ENCODE assay signal across 8 cellular contexts in the genomic region with DNA sequence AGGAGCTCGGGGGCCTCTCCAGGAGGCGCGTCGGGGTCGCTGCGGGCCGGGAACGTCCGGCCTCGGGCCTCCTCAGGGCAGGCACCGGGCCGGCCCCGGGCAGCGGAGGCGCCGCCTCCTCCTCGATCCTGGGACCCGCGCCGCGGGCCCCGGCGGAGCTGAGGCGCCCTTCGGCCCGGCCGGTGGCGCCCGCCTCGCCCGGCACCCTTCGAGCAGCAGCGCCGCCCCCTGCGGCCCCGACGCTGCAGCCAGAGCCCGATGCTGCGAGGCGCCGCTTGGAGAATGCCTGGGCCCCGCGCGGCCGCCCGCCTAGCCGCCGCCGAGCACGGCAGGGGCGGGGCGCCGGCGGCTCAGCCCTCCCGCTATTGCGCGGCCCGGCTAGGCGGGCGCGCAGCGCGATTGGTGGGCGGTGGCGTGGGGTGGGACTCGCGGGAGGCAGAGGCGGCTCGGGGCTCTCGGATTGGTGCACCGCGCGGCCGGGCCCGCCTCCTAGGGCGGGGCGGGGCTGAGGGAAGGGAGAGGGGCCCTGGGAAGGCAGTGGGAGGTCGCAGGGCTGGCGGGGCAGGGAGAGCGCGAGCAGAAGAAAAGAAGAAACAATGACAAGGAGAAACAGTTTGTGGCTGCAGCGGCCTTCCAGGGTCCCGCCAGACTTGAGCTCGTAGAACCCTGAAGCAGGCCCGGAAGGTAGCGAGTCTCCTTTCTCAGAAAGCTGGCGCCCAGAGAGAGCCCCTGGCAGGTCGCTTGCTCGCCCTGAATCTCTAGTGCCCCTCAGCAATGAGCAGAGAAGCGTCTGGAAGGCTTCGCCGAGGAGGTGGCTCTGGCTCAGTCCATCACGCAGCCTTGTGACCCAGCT. TPM values are rescaled to one million over a fixed set of nuclear protein-coding genes. Genes with fewer than 3 reads are reported as not detected.
DNase-seq lines count a peak whose midpoint lies in the region; ATAC-seq and TF ChIP-seq lines count a peak whose summit lies in the region.

Gene EEIG1 (minus strand): TSS at position 284 of the 853 bp plus-strand sequence. CDS start 852 bp downstream, outside the sequence.

- H3K4me3 ChIP-seq in HUES64 (ENCODE audit: low read length) (peak within 1 kb of the TSS; percentile 76), OCI-LY1 (ENCODE audit: low read depth, low read length, poor library complexity, severe bottlenecking) (peak within 1 kb of the TSS; percentile 83), endodermal cell (ENCODE audit: low read length) (peak within 1 kb of the TSS; percentile 95)

- no peaks in the 10 kb centered on the region for H3K9me3 ChIP-seq in HUES64 (ENCODE audit: insufficient read depth, low read depth, low read length)
- no peaks in the 10 kb centered on the region for H3K9me3 ChIP-seq in OCI-LY1 (ENCODE audit: low read length)
- H3K9me3 ChIP-seq in endodermal cell (ENCODE audit: control insufficient read depth, low read length), result no peaks in the 10 kb centered on the region

- peaks cover 42% of the 10 kb centered on the region for H3K79me2 ChIP-seq in OCI-LY1 (ENCODE audit: insufficient read depth, low read length)

- H3K4me2 ChIP-seq in OCI-LY1 (ENCODE audit: low read length), result peak within 1 kb of the TSS; percentile 96

- no peaks in the 10 kb centered on the region for H3F3A ChIP-seq in OCI-LY1 (ENCODE audit: insufficient read depth, low read length)

- CTCF ChIA-PET in Calu3 (lab: Charles Lee), result interaction anchor here (0.5 to 1.0 kb wide), 2 partner anchors 15 to 525 kb away, joined by 4 to 7 read pairs; no protein-coding TSS in a partner anchor

- H3K27ac Mint-ChIP-seq in Calu3 (ENCODE audit: unreplicated experiment), result peak within 1 kb of the TSS; percentile 81
- peak within 1 kb of the TSS; percentile 99 for H3K27ac Mint-ChIP-seq in endodermal cell
- peak within 1 kb of the TSS; percentile 97 for H3K27ac Mint-ChIP-seq in mesothelial cell of epicardium

- no peaks in the 10 kb centered on the region for H4K20me1 ChIP-seq in OCI-LY1 (ENCODE audit: insufficient read depth, low read length)

- TSS peak; percentile 86 for BruUV-seq in Calu3 (replicated peaks; lab: Mats Ljungman, UMichigan)

- TF ChIP-seq CTCF in Calu3 (IDR thresholded peaks at IDR 0.05; ENCODE audit: unreplicated experiment), result no peak
- no peak for TF ChIP-seq CTCF in OCI-LY1 (IDR thresholded peaks at IDR 0.05; ENCODE audit: low read length)
- no peak for TF ChIP-seq CTCF in endodermal cell (conservative IDR thresholded peaks at IDR 0.05)
- TF ChIP-seq CTCF in mesothelial cell of epicardium (IDR thresholded peaks at IDR 0.05; ENCODE audit: unreplicated experiment), result no peak

- H3K9me2 ChIP-seq in OCI-LY1 (ENCODE audit: low read depth, low read length), result no peaks in the 10 kb centered on the region

- H3K9ac ChIP-seq in HUES64 (ENCODE audit: low read depth, low read length), result peak within 1 kb of the TSS; percentile 78
- peak within 1 kb of the TSS; percentile 93 for H3K9ac ChIP-seq in OCI-LY1 (ENCODE audit: low read length)
- H3K9ac ChIP-seq in endodermal cell (ENCODE audit: extremely low read depth, low read length, poor library complexity, severe bottlenecking), result peak within 1 kb of the TSS; percentile 79

- H3K36me3 ChIP-seq in HUES64 (ENCODE audit: insufficient read depth, low read length) (no peaks in the 10 kb centered on the region), OCI-LY1 (ENCODE audit: insufficient read depth, low read length) (peaks cover 20% of the 10 kb centered on the region), endodermal cell (ENCODE audit: control insufficient read depth, insufficient read depth, low read length) (no peaks in the 10 kb centered on the region)

- H3K9me3 Mint-ChIP-seq in Calu3 (ENCODE audit: low read depth, unreplicated experiment), result no peaks in the 10 kb centered on the region
- no peaks in the 10 kb centered on the region for H3K9me3 Mint-ChIP-seq in endodermal cell
- no peaks in the 10 kb centered on the region for H3K9me3 Mint-ChIP-seq in mesothelial cell of epicardium

- peaks cover 2% of the 10 kb centered on the region for H3K4me1 Mint-ChIP-seq in Calu3 (ENCODE audit: low read depth, unreplicated experiment)
- H3K4me1 Mint-ChIP-seq in endodermal cell, result peaks cover 39% of the 10 kb centered on the region
- peaks cover 43% of the 10 kb centered on the region for H3K4me1 Mint-ChIP-seq in mesothelial cell of epicardium

- peak; percentile 78 for ATAC-seq in GM21423 (IDR thresholded peaks at IDR 0.05; ENCODE audit: unreplicated experiment)

- H3K27me3 Mint-ChIP-seq in Calu3 (ENCODE audit: unreplicated experiment) (no peaks in the 10 kb centered on the region), endodermal cell (ENCODE audit: insufficient read depth) (no peaks in the 10 kb centered on the region), mesothelial cell of epicardium (ENCODE audit: low read depth) (no peaks in the 10 kb centered on the region)

- peaks cover 25% of the 10 kb centered on the region for H3K4me1 ChIP-seq in HUES64 (ENCODE audit: insufficient read depth, low read length)
- H3K4me1 ChIP-seq in OCI-LY1 (ENCODE audit: insufficient read depth, low read length, severe bottlenecking), result peaks cover 75% of the 10 kb centered on the region
- H3K4me1 ChIP-seq in endodermal cell (ENCODE audit: control insufficient read depth, insufficient read depth, low read length), result peaks cover 22% of the 10 kb centered on the region

- DNase-seq in Calu3 (peak; percentile 95), endodermal cell (peak; percentile 99), mesothelial cell of epicardium (ENCODE audit: low spot score in 2 of 2, unreplicated experiment in 2 of 2) (peak; percentile 98 to 99)
- peak; percentile 85 for DNase-seq in activated CD8-positive, alpha-beta memory T cell treated with anti-CD3 and anti-CD28 coated beads, Interleukin-2, amount 50 U/mL, for 24 hours (ENCODE audit: extremely low read depth)
- peak; percentile 92 for DNase-seq in stimulated activated CD8-positive, alpha-beta memory T cell treated with anti-CD3 and anti-CD28 coated beads, Interleukin-15, amount 100 ng/mL, for 24 hours (ENCODE audit: low read depth)

- H3K27ac ChIP-seq in HUES64 (ENCODE audit: low read depth, low read length), result peak within 1 kb of the TSS; percentile 93
- H3K27ac ChIP-seq in OCI-LY1 (ENCODE audit: low read depth, low read length, poor library complexity, severe bottlenecking), result peak within 1 kb of the TSS; percentile 99
- H3K27ac ChIP-seq in endodermal cell (ENCODE audit: low read depth, low read length), result peak within 1 kb of the TSS; percentile 94

- intact Hi-C loops in Calu3 (cut with micrococcal nuclease; ENCODE audit: unreplicated experiment), result no loop called here

- no peaks in the 10 kb centered on the region for H3K27me3 ChIP-seq in HUES64 (ENCODE audit: insufficient read depth, low read length)
- no peaks in the 10 kb centered on the region for H3K27me3 ChIP-seq in OCI-LY1 (ENCODE audit: insufficient read depth, low read length)
- H3K27me3 ChIP-seq in endodermal cell (ENCODE audit: control insufficient read depth, insufficient read depth, low read length, poor library complexity, severe bottlenecking), result no peaks in the 10 kb centered on the region

- H3K36me3 Mint-ChIP-seq in Calu3 (ENCODE audit: insufficient read depth, unreplicated experiment) (peaks cover 50% of the 10 kb centered on the region), endodermal cell (ENCODE audit: low read depth) (peaks cover 3% of the 10 kb centered on the region), mesothelial cell of epicardium (no peaks in the 10 kb centered on the region)

- H3K4me3 Mint-ChIP-seq in Calu3 (ENCODE audit: low read depth, unreplicated experiment) (peak within 1 kb of the TSS; percentile 87), endodermal cell (peak within 1 kb of the TSS; percentile 94), mesothelial cell of epicardium (peak within 1 kb of the TSS; percentile 97)

- no peak within 1 kb of the TSS for H2AFZ ChIP-seq in OCI-LY1 (ENCODE audit: low read length)

- WGBS in HUES64, result 2% methylated on average over 93 of the region's 93 CpGs
- 2 to 5% methylated on average over 25 to 93 of the region's 93 CpGs for WGBS in endodermal cell (ENCODE audit: insufficient coverage in 1 of 2, insufficient read length in 1 of 2), 2 experiments

RNA-seq across cellular contexts. Expression of gene EEIG1, which starts in this region (rescaled TPM):
- 80.7 and 84.6 TPM in 2 replicates for total RNA-seq in Calu3 (2022)
- polyA plus RNA-seq in HUES64 (2013, experiment 1 of 2), result 17.5 TPM
- 17.8 TPM for polyA plus RNA-seq in HUES64 (2013, experiment 2 of 2)
- total RNA-seq in endodermal cell, result 10 to 100 TPM; 56.7 to 60.8 TPM
- 21.5 TPM for polyA plus RNA-seq in endodermal cell (2013, experiment 1 of 2)
- 20.4 TPM for polyA plus RNA-seq in endodermal cell (2013, experiment 2 of 2)
- total RNA-seq in mesothelial cell of epicardium, result 62.8 to 68.8 TPM (median 67.4 TPM) in 3 replicates

Comparison
In these comparisons a context has a peak if more than half of its experiments do, and no peak if none do; other contexts are left out.
1. Peak in every context shown above with its lines: DNase-seq, ATAC-seq, H3K4me3 ChIP-seq and H3K27ac ChIP-seq.